Comparison of ENCODE assay signal across 18 cellular contexts in genomic region chr11:95415837-95416288, GRCh38.
DNase-seq lines count a peak whose midpoint lies in the region; ATAC-seq and TF ChIP-seq lines count a peak whose summit lies in the region.
"Had no signal": no experiment of that assay in that cellular context is flagged by ENCODE, and none has a peak within 500 bp of the region (broad histone marks: within the 10 kb centered on the region; RNA-seq: fewer than 3 reads in every experiment).

No MANE protein-coding gene starts in this region.

- intact Hi-C loops in right cardiac atrium (cut with DNase I), result no loop called here
- intact Hi-C loops in left ventricle myocardium inferior (cut with micrococcal nuclease), result no loop called here
- intact Hi-C loops in body of pancreas (cut with DNase I), result no loop called here

- 60% methylated on average over 3 of the region's 3 CpGs for WGBS in right cardiac atrium
- 24 to 45% methylated on average over 3 of the region's 3 CpGs for WGBS in body of pancreas, 2 donors
- WGBS in mesenchymal stem cell, result 83% methylated on average over 1 of the region's 3 CpGs

- H2BK5ac ChIP-seq in mesenchymal stem cell (ENCODE audit: low read depth, low read length, poor library complexity, severe bottlenecking), result no peak overlapping the region

- H4K8ac ChIP-seq in mesenchymal stem cell (ENCODE audit: low read length), result no peak overlapping the region

- no peak overlapping the region for H4K91ac ChIP-seq in mesenchymal stem cell (ENCODE audit: low read length)

- TF ChIP-seq CTCF in left ventricle myocardium inferior (IDR thresholded peaks at IDR 0.05; ENCODE audit: borderline replicate concordance) (no peak), body of pancreas (IDR thresholded peaks at IDR 0.05) (no peak)

- no peak overlapping the region for H3K14ac ChIP-seq in mesenchymal stem cell (ENCODE audit: low read length in 2 of 2)

- H3K18ac ChIP-seq in mesenchymal stem cell (ENCODE audit: low read depth in 1 of 2, low read length in 2 of 2), result no peak overlapping the region

- no peak overlapping the region for H2AFZ ChIP-seq in mesenchymal stem cell (ENCODE audit: low read depth, low read length)

- no peak overlapping the region for H3K9ac ChIP-seq in mesenchymal stem cell (ENCODE audit: low read length)

- no peak for TF ChIP-seq POLR2A in body of pancreas (IDR thresholded peaks at IDR 0.05)

- H3K27me3 ChIP-seq in right cardiac atrium (ENCODE audit: control insufficient read depth, insufficient read depth) (no peaks in the 10 kb centered on the region), left ventricle myocardium inferior (ENCODE audit: low read depth) (no peaks in the 10 kb centered on the region), body of pancreas (no peaks in the 10 kb centered on the region), mesenchymal stem cell (ENCODE audit: control insufficient read depth in 1 of 2, insufficient read depth in 1 of 2, low read length in 2 of 2) (no peaks in the 10 kb centered on the region)
- H3K27me3 ChIP-seq: Peyer's patch, SJSA1 had no signal

- DNase-seq in right cardiac atrium (no peak), left ventricle myocardium inferior (no peak), body of pancreas (no peak), mesenchymal stem cell (peak; percentile 26), NCI-H446 treated with DMSO at 0.1 percent for 48 hours (lab: John Stamatoyannopoulos, UW) (no peak), glomerular visceral epithelial cell (ENCODE audit: extremely low spot score) (no peak)
- DNase-seq: CD4-positive, alpha-beta T cell; DMS153; EL; Karpas-422; NCI-H1436; NCI-H1930; NCI-H2171; NCI-H446; Peyer's patch had no signal

- H3K9me3 ChIP-seq in right cardiac atrium (ENCODE audit: control insufficient read depth, low read length) (no peaks in the 10 kb centered on the region), left ventricle myocardium inferior (replicated peaks) (no peaks in the 10 kb centered on the region), body of pancreas (no peaks in the 10 kb centered on the region), mesenchymal stem cell (ENCODE audit: control insufficient read depth, low read length) (no peaks in the 10 kb centered on the region)
- H3K9me3 ChIP-seq: Peyer's patch, SJSA1 had no signal

- H3K4me3 ChIP-seq in right cardiac atrium (ENCODE audit: low read length) (no peak overlapping the region), left ventricle myocardium inferior (no peak overlapping the region), body of pancreas (no peak overlapping the region), mesenchymal stem cell (ENCODE audit: insufficient read depth in 1 of 2, low read depth in 1 of 2, low read length in 2 of 2) (no peak overlapping the region)
- H3K4me3 ChIP-seq: Peyer's patch, SJSA1 had no signal

- no peak overlapping the region for H2AK5ac ChIP-seq in mesenchymal stem cell (ENCODE audit: low read length, severe bottlenecking)

- no peaks in the 10 kb centered on the region for H3K79me1 ChIP-seq in mesenchymal stem cell (replicated peaks; ENCODE audit: low read length, poor library complexity, severe bottlenecking)

- H3K27ac ChIP-seq in right cardiac atrium (ENCODE audit: low read length) (no peak overlapping the region), left ventricle myocardium inferior (replicated peaks) (no peak overlapping the region), body of pancreas (no peak overlapping the region), mesenchymal stem cell (ENCODE audit: low read length, poor library complexity, severe bottlenecking) (no peak overlapping the region)
- H3K27ac ChIP-seq: Peyer's patch, SJSA1 had no signal

- no peaks in the 10 kb centered on the region for H3K36me3 ChIP-seq in left ventricle myocardium inferior
- no peaks in the 10 kb centered on the region for H3K36me3 ChIP-seq in body of pancreas (replicated peaks in 1 of 2; ENCODE audit: insufficient read depth in 1 of 2, low read depth in 2 of 2)
- H3K36me3 ChIP-seq in mesenchymal stem cell (ENCODE audit: control insufficient read depth in 1 of 2, insufficient read depth in 2 of 2, low read depth in 1 of 2, low read length in 2 of 2), result no peaks in the 10 kb centered on the region
- H3K36me3 ChIP-seq: Peyer's patch, SJSA1 had no signal

- no peak overlapping the region for H2BK15ac ChIP-seq in mesenchymal stem cell (ENCODE audit: low read depth, poor library complexity, severe bottlenecking)

- H2BK120ac ChIP-seq in mesenchymal stem cell (ENCODE audit: low read depth, low read length), result no peak overlapping the region

- ATAC-seq in right cardiac atrium (peak; percentile 31 to 92), body of pancreas (peak; percentile 52), GM18511 (IDR thresholded peaks at IDR 0.05; ENCODE audit: unreplicated experiment) (no peak), HG02571 (IDR thresholded peaks at IDR 0.05; ENCODE audit: unreplicated experiment) (no peak)

- H3K4me1 ChIP-seq in right cardiac atrium (ENCODE audit: control insufficient read depth, insufficient read depth, low read length) (no peaks in the 10 kb centered on the region), left ventricle myocardium inferior (no peaks in the 10 kb centered on the region), body of pancreas (no peaks in the 10 kb centered on the region), mesenchymal stem cell (ENCODE audit: control insufficient read depth, insufficient read depth, low read depth, low read length) (no peaks in the 10 kb centered on the region)
- H3K4me1 ChIP-seq: Peyer's patch, SJSA1 had no signal

- no peak overlapping the region for H3K4me2 ChIP-seq in mesenchymal stem cell (ENCODE audit: low read length, poor library complexity, severe bottlenecking)

- no peak overlapping the region for H3K4ac ChIP-seq in mesenchymal stem cell (ENCODE audit: low read depth in 1 of 2, low read length in 2 of 2)

- no peak overlapping the region for H3K23ac ChIP-seq in mesenchymal stem cell (ENCODE audit: low read length in 2 of 2)

- no peak overlapping the region for H2BK12ac ChIP-seq in mesenchymal stem cell (ENCODE audit: low read length in 2 of 2)

Comparison
In these comparisons a context has a peak if more than half of its experiments do, and no peak if none do; other contexts are left out.
1. ATAC-seq: peak in right cardiac atrium (2 of 2) and body of pancreas (single experiment); none in GM18511 (single experiment) and HG02571 (single experiment).